8 cellular contexts compared by ENCODE assay signal in genomic region chr6:3001773-3002293, GRCh38. TPM values are rescaled to one million over a fixed set of nuclear protein-coding genes. Genes with fewer than 3 reads are reported as not detected.
A peak's percentile ranks its signal among the peaks of the same experiment; 100 is the strongest.
DNase-seq lines count a peak whose midpoint lies in the region; ATAC-seq lines count a peak whose summit lies in the region.

No MANE protein-coding gene starts in this region.

- H3K27ac Mint-ChIP-seq in activated CD4-positive, alpha-beta T cell treated with anti-CD3 and anti-CD28 coated beads for 36 hours = peak overlapping the region; percentile 25

- peaks cover 28% of the 10 kb centered on the region for H3K4me1 Mint-ChIP-seq in activated CD4-positive, alpha-beta T cell treated with anti-CD3 and anti-CD28 coated beads for 36 hours

- no peak for DNase-seq in activated CD4-positive, alpha-beta T cell treated with anti-CD3 and anti-CD28 coated beads for 36 hours
- DNase-seq in activated CD4-positive, alpha-beta T cell treated with anti-CD3 and anti-CD28 coated beads, Interleukin-2, amount 50 U/mL, for 48 hours = no peak
- peak; percentile 57 to 61 for DNase-seq in SHP77 (lab: John Stamatoyannopoulos, UW)
- DNase-seq in dermis microvascular lymphatic vessel endothelial cell (ENCODE audit: low read depth in 2 of 2) = peak; percentile 38 to 83
- DNase-seq in myocyte (ENCODE audit: low read depth) = peak; percentile 60

- CTCF ChIA-PET in activated CD4-positive, alpha-beta T cell treated with anti-CD3 and anti-CD28 coated beads for 36 hours (lab: Charles Lee) = interaction anchor here (0.7 to 4.5 kb wide), 16 partner anchors 9 to 211 kb away, joined by 3 to 36 read pairs (median 5); partner anchors contain the start of gene RIPK1

- POLR2A ChIA-PET in activated CD4-positive, alpha-beta T cell treated with anti-CD3 and anti-CD28 coated beads for 36 hours (lab: Charles Lee) = interaction anchor here (1.0 kb wide), 1 partner anchor 25 kb away, joined by 4 read pairs; no protein-coding TSS in a partner anchor

- H3K4me3 Mint-ChIP-seq in activated CD4-positive, alpha-beta T cell treated with anti-CD3 and anti-CD28 coated beads for 36 hours = peak overlapping the region; percentile 27

- no peaks in the 10 kb centered on the region for H3K9me3 Mint-ChIP-seq in activated CD4-positive, alpha-beta T cell treated with anti-CD3 and anti-CD28 coated beads for 36 hours (ENCODE audit: low read depth)

- no peaks in the 10 kb centered on the region for H3K27me3 Mint-ChIP-seq in activated CD4-positive, alpha-beta T cell treated with anti-CD3 and anti-CD28 coated beads for 36 hours

- intact Hi-C loops in activated CD4-positive, alpha-beta T cell treated with anti-CD3 and anti-CD28 coated beads for 36 hours (cut with DNase I, micrococcal nuclease) = loop anchor here in 1 of 2 experiments (1.0 kb wide), 1 partner anchor 25 kb away; no protein-coding TSS in a partner anchor

- ATAC-seq in activated CD4-positive, alpha-beta T cell treated with anti-CD3 and anti-CD28 coated beads for 36 hours = no peak
- peak; percentile 38 for ATAC-seq in HG03565 (IDR thresholded peaks at IDR 0.05; ENCODE audit: unreplicated experiment)
- ATAC-seq in GM21737 (IDR thresholded peaks at IDR 0.05; ENCODE audit: unreplicated experiment) = no peak
- no peak for ATAC-seq in GM21390 (IDR thresholded peaks at IDR 0.05; ENCODE audit: unreplicated experiment)

- H3K36me3 Mint-ChIP-seq in activated CD4-positive, alpha-beta T cell treated with anti-CD3 and anti-CD28 coated beads for 36 hours (ENCODE audit: low read depth) = peaks cover 29% of the 10 kb centered on the region

RNA-seq across cellular contexts. Expression of gene NQO2, which starts 2.1 kb away (rescaled TPM):
- 10 to 100 TPM; 40.7 to 44.2 TPM for total RNA-seq in activated CD4-positive, alpha-beta T cell treated with anti-CD3 and anti-CD28 coated beads for 36 hours
- total RNA-seq in dermis microvascular lymphatic vessel endothelial cell = 12.2 and 24.9 TPM in 2 replicates
- 25.8 and 26.3 TPM in 2 replicates for total RNA-seq in myocyte
- polyA plus RNA-seq in myocyte (2012) = 45.4 TPM

RNA-seq across cellular contexts. Expression of gene SERPINB6, which starts 30.5 kb away (rescaled TPM):
- 10 to 100 TPM; 36.2 to 41.3 TPM for total RNA-seq in activated CD4-positive, alpha-beta T cell treated with anti-CD3 and anti-CD28 coated beads for 36 hours
- 107 and 108 TPM in 2 replicates for total RNA-seq in dermis microvascular lymphatic vessel endothelial cell
- 128 and 137 TPM in 2 replicates for total RNA-seq in myocyte
- polyA plus RNA-seq in myocyte (2012) = 118 TPM

Comparison
In these comparisons a context has a peak if more than half of its experiments do, and no peak if none do; other contexts are left out.
1. DNase-seq: peak in SHP77 (2 of 2), dermis microvascular lymphatic vessel endothelial cell (2 of 2) and myocyte (single experiment); none in activated CD4-positive, alpha-beta T cell treated with anti-CD3 and anti-CD28 coated beads for 36 hours (single experiment) and activated CD4-positive, alpha-beta T cell treated with anti-CD3 and anti-CD28 coated beads, Interleukin-2, amount 50 U/mL, for 48 hours (0 of 2).